Comparison of ENCODE assay signal across 19 cellular contexts in genomic region chr2:128545085-128545484, GRCh38.
"Had no signal": no experiment of that assay in that cellular context is flagged by ENCODE, and none has a peak within 500 bp of the region (broad histone marks: within the 10 kb centered on the region; RNA-seq: fewer than 3 reads in every experiment).

No MANE protein-coding gene starts in this region.

- H3K27me3 ChIP-seq: esophagus muscularis mucosa, gastroesophageal sphincter, testis, tibial nerve had no signal

- H3K9me3 Mint-ChIP-seq: effector memory CD8-positive, alpha-beta T cell; immature natural killer cell; stimulated activated naive CD8-positive, alpha-beta T cell treated with anti-CD3 and anti-CD28 coated beads, Interleukin-15, Interleukin-2, amounts not matched to agents 100 ng/mL and 50 ng/mL, for 24 hours had no signal

- H3K4me3 ChIP-seq: esophagus muscularis mucosa, gastroesophageal sphincter, left ventricle myocardium inferior, lower lobe of right lung, skin epidermis, testis, tibial nerve had no signal

- ATAC-seq: effector memory CD8-positive, alpha-beta T cell; gastroesophageal sphincter; lower lobe of right lung; natural killer cell treated with Interleukin-12 subunit alpha and Interleukin-12 subunit beta and Interleukin-15 and Interleukin-18, amount 100 ng/mL, for 72 hours; sciatic nerve had no signal

- H3K27ac Mint-ChIP-seq: dendritic cell treated with granulocyte-macrophage colony-stimulating factor and Interleukin-4, amounts not matched to agents 40 ng/mL and 50 ng/mL, for 4 days; effector memory CD8-positive, alpha-beta T cell; immature natural killer cell; memory B cell; natural killer cell treated with Interleukin-12 subunit alpha and Interleukin-12 subunit beta and Interleukin-15 and Interleukin-18, amount 100 ng/mL, for 72 hours; stimulated activated naive CD8-positive, alpha-beta T cell treated with anti-CD3 and anti-CD28 coated beads, Interleukin-15, Interleukin-2, amounts not matched to agents 100 ng/mL and 50 ng/mL, for 24 hours had no signal

- H3K9me3 ChIP-seq: esophagus muscularis mucosa, gastroesophageal sphincter, left ventricle myocardium inferior, lower lobe of right lung, testis, tibial nerve had no signal

- H3K4me3 Mint-ChIP-seq: dendritic cell treated with granulocyte-macrophage colony-stimulating factor and Interleukin-4, amounts not matched to agents 40 ng/mL and 50 ng/mL, for 4 days; effector memory CD8-positive, alpha-beta T cell; immature natural killer cell; memory B cell; natural killer cell treated with Interleukin-12 subunit alpha and Interleukin-12 subunit beta and Interleukin-15 and Interleukin-18, amount 100 ng/mL, for 72 hours; stimulated activated naive CD8-positive, alpha-beta T cell treated with anti-CD3 and anti-CD28 coated beads, Interleukin-15, Interleukin-2, amounts not matched to agents 100 ng/mL and 50 ng/mL, for 24 hours had no signal

- H3K36me3 Mint-ChIP-seq: immature natural killer cell; natural killer cell treated with Interleukin-12 subunit alpha and Interleukin-12 subunit beta and Interleukin-15 and Interleukin-18, amount 100 ng/mL, for 72 hours had no signal

- DNase-seq: cerebellar nuclear complex; effector memory CD8-positive, alpha-beta T cell; glutamatergic neuron; immature natural killer cell; left ventricle myocardium inferior; lower lobe of right lung; midbrain; stimulated activated CD4-positive, alpha-beta T cell treated with anti-CD3 and anti-CD28 coated beads, Interleukin-12 subunit alpha, Interleukin-12 subunit beta, amount 100 ng/mL, for 4 hours; testis had no signal

- H3K27me3 Mint-ChIP-seq: dendritic cell treated with granulocyte-macrophage colony-stimulating factor and Interleukin-4, amounts not matched to agents 40 ng/mL and 50 ng/mL, for 4 days; stimulated activated naive CD8-positive, alpha-beta T cell treated with anti-CD3 and anti-CD28 coated beads, Interleukin-15, Interleukin-2, amounts not matched to agents 100 ng/mL and 50 ng/mL, for 24 hours had no signal

- H3K4me1 ChIP-seq: esophagus muscularis mucosa, gastroesophageal sphincter, left ventricle myocardium inferior, lower lobe of right lung, testis had no signal

- H3K36me3 ChIP-seq: esophagus muscularis mucosa, gastroesophageal sphincter, left ventricle myocardium inferior, lower lobe of right lung, tibial nerve had no signal

- H3K27ac ChIP-seq: epithelial cell of prostate, esophagus muscularis mucosa, gastroesophageal sphincter, left ventricle myocardium inferior, lower lobe of right lung, skin epidermis, testis, tibial nerve had no signal

- H3K4me1 Mint-ChIP-seq: immature natural killer cell, memory B cell had no signal
